1 cellular context compared by ENCODE assay signal in the genomic region with DNA sequence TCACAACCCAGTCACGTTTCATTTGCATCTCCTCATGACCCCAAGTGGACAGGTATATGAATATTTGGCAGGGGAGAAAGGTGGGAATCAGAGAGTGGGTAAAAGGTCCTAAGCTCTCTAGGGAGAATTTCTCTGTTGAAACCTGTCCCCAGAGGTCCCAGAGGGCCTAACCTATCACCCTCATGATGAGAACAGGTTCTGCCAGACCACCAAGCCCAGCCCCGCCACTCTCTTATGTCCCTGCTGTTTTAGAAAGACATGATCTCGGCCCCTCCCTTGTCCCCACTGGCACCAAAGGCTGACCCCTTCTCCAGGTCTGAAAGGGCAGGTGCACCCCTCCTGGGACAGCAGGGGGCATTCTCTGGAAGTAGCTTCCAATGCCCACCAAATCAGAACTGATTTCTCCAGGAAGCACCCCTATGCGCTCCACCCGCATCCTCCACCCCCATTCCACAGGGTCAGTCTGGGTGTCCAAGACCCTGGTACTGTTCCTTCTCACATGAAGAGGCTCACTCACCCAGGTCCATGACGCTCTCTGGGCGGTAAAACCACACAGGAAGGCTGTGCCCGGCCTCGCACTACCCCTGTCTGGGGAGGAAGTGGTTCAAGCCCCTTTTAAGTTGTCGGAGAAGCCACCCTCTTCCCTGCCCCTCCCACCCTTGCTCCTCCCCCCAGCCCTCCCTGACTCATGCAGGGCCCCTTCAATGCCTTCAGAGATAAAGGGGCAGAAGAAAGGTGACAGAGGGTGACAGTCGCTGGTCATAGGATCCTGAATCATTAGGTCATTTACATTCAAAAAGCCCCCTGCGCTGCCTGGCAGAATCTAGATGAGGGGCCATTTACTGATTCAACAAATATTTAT.
TF ChIP-seq lines count a peak whose summit lies in the region.

A gene with protein sequence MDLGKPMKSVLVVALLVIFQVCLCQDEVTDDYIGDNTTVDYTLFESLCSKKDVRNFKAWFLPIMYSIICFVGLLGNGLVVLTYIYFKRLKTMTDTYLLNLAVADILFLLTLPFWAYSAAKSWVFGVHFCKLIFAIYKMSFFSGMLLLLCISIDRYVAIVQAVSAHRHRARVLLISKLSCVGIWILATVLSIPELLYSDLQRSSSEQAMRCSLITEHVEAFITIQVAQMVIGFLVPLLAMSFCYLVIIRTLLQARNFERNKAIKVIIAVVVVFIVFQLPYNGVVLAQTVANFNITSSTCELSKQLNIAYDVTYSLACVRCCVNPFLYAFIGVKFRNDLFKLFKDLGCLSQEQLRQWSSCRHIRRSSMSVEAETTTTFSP (minus strand): TSS at position 590 of the 862 bp plus-strand sequence. CDS start 63 bp downstream, at position 527.

TF ChIP-seq in GM12878, 131 proteins besides CTCF, POLR2A, EP300 and RAD21 (continued from another document and continues in another):
- TF ChIP-seq ZBTB40 (IDR thresholded peaks at IDR 0.05; ENCODE audit: borderline replicate concordance) (no peak), LARP7 (IDR thresholded peaks at IDR 0.05) (peak; percentile 97), CEBPB (IDR thresholded peaks at IDR 0.05; ENCODE audit: borderline replicate concordance in 1 of 2, low read depth in 2 of 2, low read length in 2 of 2) (no peak), IRF5 (IDR thresholded peaks at IDR 0.05; ENCODE audit: borderline replicate concordance) (no peak), ZNF207 (IDR thresholded peaks at IDR 0.05; ENCODE audit: borderline replicate concordance) (peak; percentile 91; the same call in 1 of the 2 replicates), BACH1 (IDR thresholded peaks at IDR 0.05; ENCODE audit: borderline replicate concordance) (peak; percentile 96), TAF1 (IDR thresholded peaks at IDR 0.05; ENCODE audit: borderline replicate concordance, low read depth, low read length) (peak; percentile 92), RELA (IDR thresholded peaks at IDR 0.05; ENCODE audit: borderline replicate concordance, partially characterized antibody) (peak; percentile 86), NR2C1 (IDR thresholded peaks at IDR 0.05) (no peak), NFIC (IDR thresholded peaks at IDR 0.05; ENCODE audit: low read depth, low read length) (peak; percentile 55; the same call in 1 of the 2 replicates), MTA2 (IDR thresholded peaks at IDR 0.05; ENCODE audit: low read depth) (peak; percentile 55), ESRRA (IDR thresholded peaks at IDR 0.05; ENCODE audit: low read length) (peak; percentile 69; the same call in 1 of the 2 replicates), MEF2B (IDR thresholded peaks at IDR 0.05; ENCODE audit: partially characterized antibody, poor library complexity, severe bottlenecking) (peak; percentile 71), SMARCA5 (IDR thresholded peaks at IDR 0.05) (peak; percentile 87), EED (IDR thresholded peaks at IDR 0.05; ENCODE audit: low read depth) (peak; percentile 68; the same call in 1 of the 2 replicates), NR2F1 (conservative IDR thresholded peaks at IDR 0.05) (peak; percentile 79), BMI1 (IDR thresholded peaks at IDR 0.05; ENCODE audit: borderline replicate concordance) (peak; percentile 71; the same call in 1 of the 2 replicates), USF1 (IDR thresholded peaks at IDR 0.05; ENCODE audit: borderline replicate concordance, extremely low read length, insufficient read depth, low read depth, low read length) (no peak), ZNF384 (IDR thresholded peaks at IDR 0.05; ENCODE audit: borderline replicate concordance, low read depth, low read length) (no peak; the same call in 1 of the 2 replicates), USF2 (IDR thresholded peaks at IDR 0.05; ENCODE audit: borderline replicate concordance, low read depth, low read length) (no peak)
- TF ChIP-seq, protein P1, sequence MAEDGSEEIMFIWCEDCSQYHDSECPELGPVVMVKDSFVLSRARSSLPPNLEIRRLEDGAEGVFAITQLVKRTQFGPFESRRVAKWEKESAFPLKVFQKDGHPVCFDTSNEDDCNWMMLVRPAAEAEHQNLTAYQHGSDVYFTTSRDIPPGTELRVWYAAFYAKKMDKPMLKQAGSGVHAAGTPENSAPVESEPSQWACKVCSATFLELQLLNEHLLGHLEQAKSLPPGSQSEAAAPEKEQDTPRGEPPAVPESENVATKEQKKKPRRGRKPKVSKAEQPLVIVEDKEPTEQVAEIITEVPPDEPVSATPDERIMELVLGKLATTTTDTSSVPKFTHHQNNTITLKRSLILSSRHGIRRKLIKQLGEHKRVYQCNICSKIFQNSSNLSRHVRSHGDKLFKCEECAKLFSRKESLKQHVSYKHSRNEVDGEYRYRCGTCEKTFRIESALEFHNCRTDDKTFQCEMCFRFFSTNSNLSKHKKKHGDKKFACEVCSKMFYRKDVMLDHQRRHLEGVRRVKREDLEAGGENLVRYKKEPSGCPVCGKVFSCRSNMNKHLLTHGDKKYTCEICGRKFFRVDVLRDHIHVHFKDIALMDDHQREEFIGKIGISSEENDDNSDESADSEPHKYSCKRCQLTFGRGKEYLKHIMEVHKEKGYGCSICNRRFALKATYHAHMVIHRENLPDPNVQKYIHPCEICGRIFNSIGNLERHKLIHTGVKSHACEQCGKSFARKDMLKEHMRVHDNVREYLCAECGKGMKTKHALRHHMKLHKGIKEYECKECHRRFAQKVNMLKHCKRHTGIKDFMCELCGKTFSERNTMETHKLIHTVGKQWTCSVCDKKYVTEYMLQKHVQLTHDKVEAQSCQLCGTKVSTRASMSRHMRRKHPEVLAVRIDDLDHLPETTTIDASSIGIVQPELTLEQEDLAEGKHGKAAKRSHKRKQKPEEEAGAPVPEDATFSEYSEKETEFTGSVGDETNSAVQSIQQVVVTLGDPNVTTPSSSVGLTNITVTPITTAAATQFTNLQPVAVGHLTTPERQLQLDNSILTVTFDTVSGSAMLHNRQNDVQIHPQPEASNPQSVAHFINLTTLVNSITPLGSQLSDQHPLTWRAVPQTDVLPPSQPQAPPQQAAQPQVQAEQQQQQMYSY (CRISPR knock-in tag; IDR thresholded peaks at IDR 0.05): peak; percentile 57; the same call in 1 of the 2 replicates
- TF ChIP-seq, protein P2, sequence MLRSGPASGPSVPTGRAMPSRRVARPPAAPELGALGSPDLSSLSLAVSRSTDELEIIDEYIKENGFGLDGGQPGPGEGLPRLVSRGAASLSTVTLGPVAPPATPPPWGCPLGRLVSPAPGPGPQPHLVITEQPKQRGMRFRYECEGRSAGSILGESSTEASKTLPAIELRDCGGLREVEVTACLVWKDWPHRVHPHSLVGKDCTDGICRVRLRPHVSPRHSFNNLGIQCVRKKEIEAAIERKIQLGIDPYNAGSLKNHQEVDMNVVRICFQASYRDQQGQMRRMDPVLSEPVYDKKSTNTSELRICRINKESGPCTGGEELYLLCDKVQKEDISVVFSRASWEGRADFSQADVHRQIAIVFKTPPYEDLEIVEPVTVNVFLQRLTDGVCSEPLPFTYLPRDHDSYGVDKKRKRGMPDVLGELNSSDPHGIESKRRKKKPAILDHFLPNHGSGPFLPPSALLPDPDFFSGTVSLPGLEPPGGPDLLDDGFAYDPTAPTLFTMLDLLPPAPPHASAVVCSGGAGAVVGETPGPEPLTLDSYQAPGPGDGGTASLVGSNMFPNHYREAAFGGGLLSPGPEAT (IDR thresholded peaks at IDR 0.05; ENCODE audit: low read depth): peak; percentile 73
- TF ChIP-seq, protein P3, sequence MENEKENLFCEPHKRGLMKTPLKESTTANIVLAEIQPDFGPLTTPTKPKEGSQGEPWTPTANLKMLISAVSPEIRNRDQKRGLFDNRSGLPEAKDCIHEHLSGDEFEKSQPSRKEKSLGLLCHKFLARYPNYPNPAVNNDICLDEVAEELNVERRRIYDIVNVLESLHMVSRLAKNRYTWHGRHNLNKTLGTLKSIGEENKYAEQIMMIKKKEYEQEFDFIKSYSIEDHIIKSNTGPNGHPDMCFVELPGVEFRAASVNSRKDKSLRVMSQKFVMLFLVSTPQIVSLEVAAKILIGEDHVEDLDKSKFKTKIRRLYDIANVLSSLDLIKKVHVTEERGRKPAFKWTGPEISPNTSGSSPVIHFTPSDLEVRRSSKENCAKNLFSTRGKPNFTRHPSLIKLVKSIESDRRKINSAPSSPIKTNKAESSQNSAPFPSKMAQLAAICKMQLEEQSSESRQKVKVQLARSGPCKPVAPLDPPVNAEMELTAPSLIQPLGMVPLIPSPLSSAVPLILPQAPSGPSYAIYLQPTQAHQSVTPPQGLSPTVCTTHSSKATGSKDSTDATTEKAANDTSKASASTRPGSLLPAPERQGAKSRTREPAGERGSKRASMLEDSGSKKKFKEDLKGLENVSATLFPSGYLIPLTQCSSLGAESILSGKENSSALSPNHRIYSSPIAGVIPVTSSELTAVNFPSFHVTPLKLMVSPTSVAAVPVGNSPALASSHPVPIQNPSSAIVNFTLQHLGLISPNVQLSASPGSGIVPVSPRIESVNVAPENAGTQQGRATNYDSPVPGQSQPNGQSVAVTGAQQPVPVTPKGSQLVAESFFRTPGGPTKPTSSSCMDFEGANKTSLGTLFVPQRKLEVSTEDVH (IDR thresholded peaks at IDR 0.05; ENCODE audit: low read depth, partially characterized antibody): no peak
- TF ChIP-seq, protein P4, sequence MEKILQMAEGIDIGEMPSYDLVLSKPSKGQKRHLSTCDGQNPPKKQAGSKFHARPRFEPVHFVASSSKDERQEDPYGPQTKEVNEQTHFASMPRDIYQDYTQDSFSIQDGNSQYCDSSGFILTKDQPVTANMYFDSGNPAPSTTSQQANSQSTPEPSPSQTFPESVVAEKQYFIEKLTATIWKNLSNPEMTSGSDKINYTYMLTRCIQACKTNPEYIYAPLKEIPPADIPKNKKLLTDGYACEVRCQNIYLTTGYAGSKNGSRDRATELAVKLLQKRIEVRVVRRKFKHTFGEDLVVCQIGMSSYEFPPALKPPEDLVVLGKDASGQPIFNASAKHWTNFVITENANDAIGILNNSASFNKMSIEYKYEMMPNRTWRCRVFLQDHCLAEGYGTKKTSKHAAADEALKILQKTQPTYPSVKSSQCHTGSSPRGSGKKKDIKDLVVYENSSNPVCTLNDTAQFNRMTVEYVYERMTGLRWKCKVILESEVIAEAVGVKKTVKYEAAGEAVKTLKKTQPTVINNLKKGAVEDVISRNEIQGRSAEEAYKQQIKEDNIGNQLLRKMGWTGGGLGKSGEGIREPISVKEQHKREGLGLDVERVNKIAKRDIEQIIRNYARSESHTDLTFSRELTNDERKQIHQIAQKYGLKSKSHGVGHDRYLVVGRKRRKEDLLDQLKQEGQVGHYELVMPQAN (conservative IDR thresholded peaks at IDR 0.05): peak; percentile 67
- TF ChIP-seq, protein P5, sequence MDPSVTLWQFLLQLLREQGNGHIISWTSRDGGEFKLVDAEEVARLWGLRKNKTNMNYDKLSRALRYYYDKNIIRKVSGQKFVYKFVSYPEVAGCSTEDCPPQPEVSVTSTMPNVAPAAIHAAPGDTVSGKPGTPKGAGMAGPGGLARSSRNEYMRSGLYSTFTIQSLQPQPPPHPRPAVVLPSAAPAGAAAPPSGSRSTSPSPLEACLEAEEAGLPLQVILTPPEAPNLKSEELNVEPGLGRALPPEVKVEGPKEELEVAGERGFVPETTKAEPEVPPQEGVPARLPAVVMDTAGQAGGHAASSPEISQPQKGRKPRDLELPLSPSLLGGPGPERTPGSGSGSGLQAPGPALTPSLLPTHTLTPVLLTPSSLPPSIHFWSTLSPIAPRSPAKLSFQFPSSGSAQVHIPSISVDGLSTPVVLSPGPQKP (IDR thresholded peaks at IDR 0.05; ENCODE audit: low read depth, low read length): peak; percentile 71; the same call in 1 of the 2 replicates
